10 cellular contexts compared by ENCODE assay signal in the genomic region with DNA sequence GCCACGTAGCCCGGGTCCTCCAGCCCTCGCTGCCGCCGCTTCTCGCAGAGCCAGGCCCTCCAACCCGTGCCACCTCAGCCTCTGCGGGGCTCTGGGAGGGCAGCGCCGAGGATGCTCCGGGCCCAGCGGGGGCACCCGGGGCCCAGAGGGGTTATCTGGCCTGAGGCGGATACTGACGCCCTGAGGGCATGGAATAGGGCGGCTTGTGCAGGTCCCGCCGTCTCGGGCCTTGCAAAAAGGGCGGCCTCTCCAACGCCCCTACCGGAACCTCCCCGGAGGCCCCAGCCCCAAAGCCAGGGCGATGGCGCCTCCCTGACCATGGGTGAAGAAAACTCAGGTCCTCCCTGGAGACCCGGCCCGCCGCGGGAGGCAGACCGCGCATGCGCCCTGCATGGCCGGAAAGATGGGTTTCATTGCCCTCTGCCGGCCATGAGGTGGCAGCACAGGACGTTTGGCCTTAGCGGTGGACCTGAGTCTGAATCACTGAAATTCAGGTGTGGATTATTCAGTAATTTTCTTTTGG. TPM values are rescaled to one million over a fixed set of nuclear protein-coding genes. Genes with fewer than 3 reads are reported as not detected.
A peak's percentile ranks its signal among the peaks of the same experiment; 100 is the strongest.
DNase-seq lines count a peak whose midpoint lies in the region; TF ChIP-seq lines count a peak whose summit lies in the region.
"Not testable (repeated sequence)": the region's sequence is repeated elsewhere in the genome, so short reads cannot be mapped to it uniquely, and the experiment has no call there.
"Had no signal": no experiment of that assay in that cellular context is flagged by ENCODE, and none has a peak within 500 bp of the region (broad histone marks: within the 10 kb centered on the region; RNA-seq: fewer than 3 reads in every experiment).

No MANE protein-coding gene starts in this region.

- H3K4me3 ChIP-seq in LNCaP clone FGC (ENCODE audit: low read depth, low read length) (peak overlapping the region; percentile 52), fibroblast of villous mesenchyme (ENCODE audit: low read depth, low read length) (peak overlapping the region; percentile 37), skeletal muscle satellite cell (ENCODE audit: low read length) (peak overlapping the region; percentile 58), thymus (ENCODE audit: low read length) (peak overlapping the region; percentile 42)
- H3K4me3 ChIP-seq in mesendoderm (ENCODE audit: low read length) = not testable (repeated sequence)

- H2BK120ac ChIP-seq in mesendoderm (ENCODE audit: low read depth, low read length) = not testable (repeated sequence)

- DNase-seq in EL (peak; percentile 1), mesendoderm (peak; percentile 2)
- not testable (repeated sequence) for DNase-seq in LNCaP clone FGC (ENCODE audit: low read depth); fibroblast of villous mesenchyme (ENCODE audit: low read depth)
- DNase-seq in activated CD4-positive, CD25-positive, alpha-beta regulatory T cell treated with anti-CD3 and anti-CD28 coated beads, Interleukin-2, amount 50 U/mL, for 72 hours = peak; percentile 64
- peak; percentile 44 for DNase-seq in activated naive CD8-positive, alpha-beta T cell treated with anti-CD3 and anti-CD28 coated beads for 36 hours

- not testable (repeated sequence) for H3K4me1 ChIP-seq in mesendoderm (ENCODE audit: control insufficient read depth, low read depth, low read length); skeletal muscle satellite cell (ENCODE audit: control insufficient read depth, insufficient read depth, low read length); thymus (ENCODE audit: control insufficient read depth, insufficient read depth, low read length)

- H3K4ac ChIP-seq in mesendoderm (ENCODE audit: low read depth, low read length) = not testable (repeated sequence)

- H3K27ac ChIP-seq in mesendoderm (ENCODE audit: low read depth, low read length); thymus (ENCODE audit: low read depth): not testable (repeated sequence)

- not testable (repeated sequence) for H3K9me3 ChIP-seq in skeletal muscle satellite cell (replicated peaks; ENCODE audit: low read length); thymus (ENCODE audit: control insufficient read depth)

- not testable (repeated sequence) for H3K79me2 ChIP-seq in mesendoderm (ENCODE audit: control insufficient read depth, insufficient read depth, low read length)

- not testable (repeated sequence) for H3K56ac ChIP-seq in mesendoderm (ENCODE audit: low read length)

- H3K4me3 Mint-ChIP-seq in activated naive CD8-positive, alpha-beta T cell treated with anti-CD3 and anti-CD28 coated beads for 36 hours = peak overlapping the region; percentile 35

- not testable (repeated sequence) for H2BK15ac ChIP-seq in mesendoderm (replicated peaks; ENCODE audit: low read depth)

- not testable (repeated sequence) for H3K36me3 ChIP-seq in mesendoderm (ENCODE audit: control insufficient read depth, insufficient read depth, low read length); skeletal muscle satellite cell (ENCODE audit: insufficient read depth, low read length); thymus (ENCODE audit: control insufficient read depth, insufficient read depth)

- no CpG with 5 or more reads among the region's 36 CpGs for WGBS in mesendoderm (ENCODE audit: extremely low coverage, insufficient coverage, low lambda C conversion rate)
- 32% methylated on average over 36 of the region's 36 CpGs for WGBS in thymus

- not testable (repeated sequence) for H3K27me3 ChIP-seq in mesendoderm (ENCODE audit: insufficient read depth, low read length, poor library complexity); skeletal muscle satellite cell (ENCODE audit: control insufficient read depth, insufficient read depth, low read length); thymus (ENCODE audit: control insufficient read depth, insufficient read depth)

- H3K79me1 ChIP-seq in mesendoderm (ENCODE audit: low read length) = not testable (repeated sequence)

- peak; percentile 44; the same call in 1 of the 2 replicates for TF ChIP-seq CTCF in LNCaP clone FGC (IDR thresholded peaks at IDR 0.05; ENCODE audit: control insufficient read depth, extremely low read depth, insufficient read depth)
- peak; percentile 35 for TF ChIP-seq CTCF in fibroblast of villous mesenchyme (IDR thresholded peaks at IDR 0.05; ENCODE audit: insufficient read depth, low read depth, low read length)

- not testable (repeated sequence) for H3K9ac ChIP-seq in mesendoderm (ENCODE audit: low read length); skeletal muscle satellite cell (ENCODE audit: low read depth, low read length)

- not testable (repeated sequence) for H2AK5ac ChIP-seq in mesendoderm (ENCODE audit: low read length)

- not testable (repeated sequence) for H3K27ac Mint-ChIP-seq in activated naive CD8-positive, alpha-beta T cell treated with anti-CD3 and anti-CD28 coated beads for 36 hours

- not testable (repeated sequence) for H4K5ac ChIP-seq in mesendoderm (ENCODE audit: low read length)

- H3K4me1 Mint-ChIP-seq in activated naive CD8-positive, alpha-beta T cell treated with anti-CD3 and anti-CD28 coated beads for 36 hours = not testable (repeated sequence)

- H3K4me2 ChIP-seq in mesendoderm (ENCODE audit: low read length) = not testable (repeated sequence)
- peak overlapping the region; percentile 76 for H3K4me2 ChIP-seq in skeletal muscle satellite cell (ENCODE audit: low read length)

- H3K27me3 Mint-ChIP-seq in activated naive CD8-positive, alpha-beta T cell treated with anti-CD3 and anti-CD28 coated beads for 36 hours = not testable (repeated sequence)

- H3K18ac ChIP-seq in mesendoderm (ENCODE audit: low read length) = not testable (repeated sequence)

- H4K8ac ChIP-seq in mesendoderm (ENCODE audit: low read depth, low read length) = not testable (repeated sequence)

- not testable (repeated sequence) for H3K36me3 Mint-ChIP-seq in activated naive CD8-positive, alpha-beta T cell treated with anti-CD3 and anti-CD28 coated beads for 36 hours

- H2BK5ac ChIP-seq in mesendoderm (ENCODE audit: low read length) = not testable (repeated sequence)

- H3K23ac ChIP-seq in mesendoderm (ENCODE audit: low read length) = not testable (repeated sequence)

- H3K9me3 Mint-ChIP-seq in activated naive CD8-positive, alpha-beta T cell treated with anti-CD3 and anti-CD28 coated beads for 36 hours = not testable (repeated sequence)

RNA-seq across cellular contexts. Expression of a gene that starts 18.1 kb away (rescaled TPM):
- not detected for total RNA-seq in activated naive CD8-positive, alpha-beta T cell treated with anti-CD3 and anti-CD28 coated beads for 36 hours
- not detected in 2 replicates for total RNA-seq in fibroblast of villous mesenchyme
- polyA plus RNA-seq in mesendoderm (2013, experiment 1 of 2) = not detected
- not detected for polyA plus RNA-seq in mesendoderm (2013, experiment 2 of 2)
- total RNA-seq in skeletal muscle satellite cell (2012; rRNA removed) = not detected in 2 replicates
- not detected for polyA plus RNA-seq in thymus
- total RNA-seq: G401, lung microvascular endothelial cell had no signal

RNA-seq across cellular contexts. Expression of a gene that starts 27.6 kb away (rescaled TPM):
- not detected for total RNA-seq in activated naive CD8-positive, alpha-beta T cell treated with anti-CD3 and anti-CD28 coated beads for 36 hours
- not detected in 2 replicates for total RNA-seq in fibroblast of villous mesenchyme
- polyA plus RNA-seq in mesendoderm (2013, experiment 1 of 2) = not detected
- not detected for polyA plus RNA-seq in mesendoderm (2013, experiment 2 of 2)
- total RNA-seq in skeletal muscle satellite cell (2012; rRNA removed) = not detected in 2 replicates
- not detected for polyA plus RNA-seq in thymus
- total RNA-seq: G401, lung microvascular endothelial cell had no signal

RNA-seq across cellular contexts. Expression of a gene that starts 32.4 kb away (rescaled TPM):
- total RNA-seq in activated naive CD8-positive, alpha-beta T cell treated with anti-CD3 and anti-CD28 coated beads for 36 hours = not detected
- not detected in 2 replicates for total RNA-seq in fibroblast of villous mesenchyme
- not detected for polyA plus RNA-seq in mesendoderm (2013, experiment 1 of 2)
- polyA plus RNA-seq in mesendoderm (2013, experiment 2 of 2) = not detected
- not detected in 2 replicates for total RNA-seq in skeletal muscle satellite cell (2012; rRNA removed)
- polyA plus RNA-seq in thymus = not detected
- total RNA-seq: G401, lung microvascular endothelial cell had no signal

RNA-seq across cellular contexts. Expression of a gene that starts 37.1 kb away (rescaled TPM):
- not detected for total RNA-seq in activated naive CD8-positive, alpha-beta T cell treated with anti-CD3 and anti-CD28 coated beads for 36 hours
- total RNA-seq in fibroblast of villous mesenchyme = not detected in 2 replicates
- not detected for polyA plus RNA-seq in mesendoderm (2013, experiment 1 of 2)
- not detected for polyA plus RNA-seq in mesendoderm (2013, experiment 2 of 2)
- not detected in 2 replicates for total RNA-seq in skeletal muscle satellite cell (2012; rRNA removed)
- polyA plus RNA-seq in thymus = not detected
- total RNA-seq: G401, lung microvascular endothelial cell had no signal

RNA-seq across cellular contexts. Expression of a gene that starts 41.9 kb away (rescaled TPM):
- not detected for total RNA-seq in activated naive CD8-positive, alpha-beta T cell treated with anti-CD3 and anti-CD28 coated beads for 36 hours
- not detected in 2 replicates for total RNA-seq in fibroblast of villous mesenchyme
- polyA plus RNA-seq in mesendoderm (2013, experiment 1 of 2) = not detected
- polyA plus RNA-seq in mesendoderm (2013, experiment 2 of 2) = not detected
- total RNA-seq in skeletal muscle satellite cell (2012; rRNA removed) = not detected in 2 replicates
- not detected for polyA plus RNA-seq in thymus
- total RNA-seq: G401, lung microvascular endothelial cell had no signal
